Comparison of ENCODE assay signal across 33 cellular contexts in genomic region chr20:35421322-35421721, GRCh38. TPM values are rescaled to one million over a fixed set of nuclear protein-coding genes. Genes with fewer than 3 reads are reported as not detected.
"Had no signal": no experiment of that assay in that cellular context is flagged by ENCODE, and none has a peak within 500 bp of the region (broad histone marks: within the 10 kb centered on the region; RNA-seq: fewer than 3 reads in every experiment).

No MANE protein-coding gene starts in this region.

- H3K27me3 ChIP-seq: brain microvascular endothelial cell had no signal

- H3K27ac ChIP-seq: brain microvascular endothelial cell, coronary artery, dorsolateral prefrontal cortex, WERI-Rb-1 had no signal

- DNase-seq: activated B cell treated with CpG ODN at 0.5 μM for 24 hours; activated CD4-positive, alpha-beta T cell treated with anti-CD3 and anti-CD28 coated beads for 48 hours; activated CD4-positive, alpha-beta T cell treated with anti-CD3 and anti-CD28 coated beads, Interleukin-2, amount 50 U/mL, for 1 hour; activated CD4-positive, alpha-beta T cell treated with anti-CD3 and anti-CD28 coated beads, Interleukin-2, amount 50 U/mL, for 48 hours; activated CD8-positive, alpha-beta memory T cell treated with anti-CD3 and anti-CD28 coated beads for 24 hours; activated CD8-positive, alpha-beta T cell treated with anti-CD3 and anti-CD28 coated beads for 36 hours; activated effector memory CD4-positive, alpha-beta T cell treated with Interleukin-2 at 50 U/mL for 16 hours; activated gamma-delta T cell treated with Interleukin-2 at 50 U/mL for 16 hours; activated naive CD4-positive, alpha-beta T cell treated with anti-CD3 and anti-CD28 coated beads, Interleukin-2, amount 50 U/mL, for 16 hours; activated naive CD4-positive, alpha-beta T cell treated with Interleukin-2 at 50 U/mL for 16 hours; activated T-cell treated with anti-CD3 and anti-CD28 coated beads, Interleukin-2, amount 50 U/mL, for 4 hours; amniotic stem cell; anterior cingulate cortex; brain microvascular endothelial cell; dorsolateral prefrontal cortex; effector memory CD4-positive, alpha-beta T cell; endodermal cell; foreskin fibroblast; head of caudate nucleus; T1000; WERI-Rb-1 had no signal

- ATAC-seq: activated CD4-positive, CD25-positive, alpha-beta regulatory T cell treated with anti-CD3 and anti-CD28 coated beads, Interleukin-2, amount 50 U/mL, for 24 hours; activated CD8-positive, alpha-beta T cell treated with anti-CD3 and anti-CD28 coated beads for 36 hours; activated T-cell treated with anti-CD3 and anti-CD28 coated beads, Interleukin-2, amount 50 U/mL, for 4 hours; activated T-helper 17 cell treated with anti-CD3 and anti-CD28 coated beads, Interleukin-2, amount 50 U/mL, for 72 hours; esophagus mucosa had no signal

- H3K4me1 Mint-ChIP-seq: activated B cell treated with CpG ODN at 0.5 μM for 24 hours; activated T-helper 17 cell treated with anti-CD3 and anti-CD28 coated beads, Interleukin-2, amount 50 U/mL, for 72 hours; central memory CD8-positive, alpha-beta T cell had no signal

- H3K27ac Mint-ChIP-seq: activated B cell treated with CpG ODN at 0.5 μM for 24 hours; activated CD8-positive, alpha-beta T cell treated with anti-CD3 and anti-CD28 coated beads for 36 hours; activated naive CD8-positive, alpha-beta T cell; activated T-helper 17 cell treated with anti-CD3 and anti-CD28 coated beads, Interleukin-2, amount 50 U/mL, for 72 hours; dendritic cell treated with granulocyte-macrophage colony-stimulating factor and Interleukin-4, amounts not matched to agents 40 ng/mL and 50 ng/mL, for 4 days; endodermal cell had no signal

- H3K4me3 Mint-ChIP-seq: activated B cell treated with CpG ODN at 0.5 μM for 24 hours; activated CD8-positive, alpha-beta T cell treated with anti-CD3 and anti-CD28 coated beads for 36 hours; activated naive CD8-positive, alpha-beta T cell; activated T-cell treated with anti-CD3 and anti-CD28 coated beads, Interleukin-2, amount 50 U/mL, for 4 hours; activated T-helper 17 cell treated with anti-CD3 and anti-CD28 coated beads, Interleukin-2, amount 50 U/mL, for 72 hours; central memory CD8-positive, alpha-beta T cell; dendritic cell treated with granulocyte-macrophage colony-stimulating factor and Interleukin-4, amounts not matched to agents 40 ng/mL and 50 ng/mL, for 4 days; endodermal cell had no signal

- H3K4me3 ChIP-seq: coronary artery, dorsolateral prefrontal cortex had no signal

- H3K36me3 ChIP-seq: brain microvascular endothelial cell, WERI-Rb-1 had no signal

- FAIRE-seq: astrocyte, bronchial epithelial cell, frontal cortex had no signal

- H3K36me3 Mint-ChIP-seq: activated naive CD8-positive, alpha-beta T cell had no signal

- H3K9me3 Mint-ChIP-seq: activated B cell treated with CpG ODN at 0.5 μM for 24 hours; activated CD8-positive, alpha-beta T cell treated with anti-CD3 and anti-CD28 coated beads for 36 hours; activated T-cell treated with anti-CD3 and anti-CD28 coated beads, Interleukin-2, amount 50 U/mL, for 4 hours; activated T-helper 17 cell treated with anti-CD3 and anti-CD28 coated beads, Interleukin-2, amount 50 U/mL, for 72 hours; central memory CD8-positive, alpha-beta T cell; dendritic cell treated with granulocyte-macrophage colony-stimulating factor and Interleukin-4, amounts not matched to agents 40 ng/mL and 50 ng/mL, for 4 days; endodermal cell had no signal

RNA-seq across cellular contexts. Expression of gene GDF5, which starts 16.7 kb away (rescaled TPM):
- total RNA-seq: activated B cell treated with CpG ODN at 0.5 μM for 24 hours; activated CD8-positive, alpha-beta T cell treated with anti-CD3 and anti-CD28 coated beads for 36 hours; activated T-cell treated with anti-CD3 and anti-CD28 coated beads, Interleukin-2, amount 50 U/mL, for 4 hours; activated T-helper 17 cell treated with anti-CD3 and anti-CD28 coated beads, Interleukin-2, amount 50 U/mL, for 72 hours; cardiac septum; endodermal cell; esophagus mucosa; T-helper 2 cell treated with Interferon-gamma antibody and Interleukin-4, amounts not matched to agents 100 ng/mL and 5 ng/mL, for 36 hours had no signal
